ENCODE assay signal across 21 cellular contexts in the genomic region with DNA sequence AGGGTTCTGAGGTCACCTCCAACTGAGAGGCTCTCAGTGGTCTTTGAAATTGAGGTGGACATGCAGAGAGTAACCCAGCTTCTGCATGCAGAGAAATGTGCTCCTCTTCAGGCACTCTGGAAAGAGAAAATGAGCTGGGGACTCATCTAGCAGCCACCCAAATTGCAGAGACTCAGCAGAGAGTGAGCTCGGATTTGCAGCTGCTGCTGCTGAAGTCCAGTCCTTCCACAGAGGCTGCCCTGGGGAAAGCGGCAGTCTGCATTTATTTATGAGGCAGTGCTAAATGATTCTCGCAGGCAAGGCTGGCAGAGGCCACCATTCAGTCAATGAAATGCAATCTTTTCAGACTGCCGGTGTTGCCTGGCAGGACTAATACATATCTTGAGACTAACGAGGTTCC.
DNase-seq lines count a peak whose midpoint lies in the region; ATAC-seq and TF ChIP-seq lines count a peak whose summit lies in the region.
"Had no signal": no experiment of that assay in that cellular context is flagged by ENCODE, and none has a peak within 500 bp of the region (broad histone marks: within the 10 kb centered on the region; RNA-seq: fewer than 3 reads in every experiment).

No MANE protein-coding gene starts in this region.

- peaks cover 9% of the 10 kb centered on the region for H3K27me3 Mint-ChIP-seq in WTC11 (ENCODE audit: low read depth)
- H3K27me3 Mint-ChIP-seq: CD4-positive, alpha-beta T cell had no signal

- DNase-seq in NCI-H1092 treated with DMSO at 0.1 percent for 48 hours (lab: John Stamatoyannopoulos, UW) (peak; percentile 4), NCI-H1092 (lab: John Stamatoyannopoulos, UW) (no peak), NCI-H748 treated with DMSO at 0.1 percent for 48 hours (lab: John Stamatoyannopoulos, UW) (peak; percentile 27), left kidney (ENCODE audit: low read depth, low spot score) (peak; percentile 48), retina (peak; percentile 30), WTC11 (ENCODE audit: low spot score) (no peak), cardiac septum (ENCODE audit: low spot score) (no peak), T-helper 2 cell (no peak)
- DNase-seq: ACHN; CD4-positive, alpha-beta T cell; COR-L47; DMS79; H9; Kasumi-1; MG63; NCI-H1436; NCI-H2029; NCI-H446; PC-9; SHP77 treated with DMSO at 0.1 percent for 48 hours had no signal

- no peak overlapping the region for H3K4me3 Mint-ChIP-seq in WTC11
- H3K4me3 Mint-ChIP-seq: CD4-positive, alpha-beta T cell; H9 had no signal

- no peaks in the 10 kb centered on the region for H3K36me3 Mint-ChIP-seq in WTC11

- H3K9me3 Mint-ChIP-seq in WTC11: no peaks in the 10 kb centered on the region
- H3K9me3 Mint-ChIP-seq: CD4-positive, alpha-beta T cell; H9 had no signal

- H3K4me1 Mint-ChIP-seq in WTC11: no peaks in the 10 kb centered on the region

- TF ChIP-seq CTCF in WTC11 (IDR thresholded peaks at IDR 0.05): no peak

- ATAC-seq in WTC11: no peak
- ATAC-seq: GM12878 had no signal

- intact Hi-C loops in cardiac septum (cut with DNase I): no loop called here

- no peak overlapping the region for H3K27ac Mint-ChIP-seq in WTC11
- H3K27ac Mint-ChIP-seq: CD4-positive, alpha-beta T cell; H9 had no signal

- POLR2A ChIA-PET in WTC11 (lab: Charles Lee): no interaction called here

- CTCF ChIA-PET in WTC11 (lab: Charles Lee): no interaction called here

TF ChIP-seq in WTC11, 78 proteins besides CTCF, POLR2A, EP300 and RAD21:
- no peak for TF ChIP-seq NR1H2 (CRISPR knock-in tag; IDR thresholded peaks at IDR 0.05)
- no peak for TF ChIP-seq JAZF1 (CRISPR knock-in tag; IDR thresholded peaks at IDR 0.05)
- no peak for TF ChIP-seq TCF7 (CRISPR knock-in tag; IDR thresholded peaks at IDR 0.05; ENCODE audit: low read depth)
- TF ChIP-seq CDX4 (CRISPR knock-in tag; IDR thresholded peaks at IDR 0.05; ENCODE audit: borderline replicate concordance): no peak
- no peak for TF ChIP-seq AFF4 (CRISPR knock-in tag; IDR thresholded peaks at IDR 0.05; ENCODE audit: borderline replicate concordance)

Comparison
In these comparisons a context has a peak if more than half of its experiments do, and no peak if none do; other contexts are left out.
1. DNase-seq: peak in NCI-H1092 treated with DMSO at 0.1 percent for 48 hours (single experiment), NCI-H748 treated with DMSO at 0.1 percent for 48 hours (single experiment), left kidney (single experiment) and retina (single experiment); none in NCI-H1092 (single experiment), WTC11 (single experiment), cardiac septum (single experiment) and T-helper 2 cell (0 of 5).